Comparison of ENCODE assay signal across 11 cellular contexts in genomic region chr7:130372813-130373212, GRCh38. TPM values are rescaled to one million over a fixed set of nuclear protein-coding genes. Genes with fewer than 3 reads are reported as not detected.
A peak's percentile ranks its signal among the peaks of the same experiment; 100 is the strongest.
DNase-seq lines count a peak whose midpoint lies in the region; ATAC-seq and TF ChIP-seq lines count a peak whose summit lies in the region.
"Had no signal": no experiment of that assay in that cellular context is flagged by ENCODE, and none has a peak within 500 bp of the region (broad histone marks: within the 10 kb centered on the region; RNA-seq: fewer than 3 reads in every experiment).

No MANE protein-coding gene starts in this region.

- intact Hi-C loops in thyroid gland (cut with DNase I): no loop called here
- intact Hi-C loops in activated CD8-positive, alpha-beta T cell treated with anti-CD3 and anti-CD28 coated beads for 36 hours (cut with micrococcal nuclease): no loop called here

- POLR2A ChIA-PET in activated CD8-positive, alpha-beta T cell treated with anti-CD3 and anti-CD28 coated beads for 36 hours (lab: Charles Lee): interaction anchor here (0.6 kb wide), 1 partner anchor 119 kb away, joined by 3 read pairs; the partner anchor contains the start of gene MEST

- no peaks in the 10 kb centered on the region for H3K27me3 Mint-ChIP-seq in nephron progenitor cell (ENCODE audit: low read depth, poor library complexity)
- H3K27me3 Mint-ChIP-seq in activated CD8-positive, alpha-beta T cell treated with anti-CD3 and anti-CD28 coated beads for 36 hours: no peaks in the 10 kb centered on the region

- peaks cover 34% of the 10 kb centered on the region for H3K9me3 Mint-ChIP-seq in nephron progenitor cell
- peaks cover 8% of the 10 kb centered on the region for H3K9me3 Mint-ChIP-seq in activated CD8-positive, alpha-beta T cell treated with anti-CD3 and anti-CD28 coated beads for 36 hours

- H3K36me3 ChIP-seq in SJCRH30 (no peaks in the 10 kb centered on the region), thyroid gland (no peaks in the 10 kb centered on the region)

- peak overlapping the region; percentile 100 for H3K27ac Mint-ChIP-seq in nephron progenitor cell
- H3K27ac Mint-ChIP-seq in activated CD8-positive, alpha-beta T cell treated with anti-CD3 and anti-CD28 coated beads for 36 hours: no peak overlapping the region

- H3K27me3 ChIP-seq in SJCRH30 (no peaks in the 10 kb centered on the region), thyroid gland (no peaks in the 10 kb centered on the region)
- H3K27me3 ChIP-seq: dorsolateral prefrontal cortex had no signal

- H3K27ac ChIP-seq in SJCRH30 (peak overlapping the region; percentile 99), epithelial cell of prostate (peak overlapping the region; percentile 95), thyroid gland (peak overlapping the region; percentile 60 to 91 (median 87))

- peaks cover 28% of the 10 kb centered on the region for H3K36me3 Mint-ChIP-seq in nephron progenitor cell (ENCODE audit: low read depth)
- H3K36me3 Mint-ChIP-seq in activated CD8-positive, alpha-beta T cell treated with anti-CD3 and anti-CD28 coated beads for 36 hours (ENCODE audit: low read depth): no peaks in the 10 kb centered on the region

- TF ChIP-seq POLR2A in thyroid gland (IDR thresholded peaks at IDR 0.05): no peak

- peak overlapping the region; percentile 61 for H3K4me3 Mint-ChIP-seq in nephron progenitor cell
- H3K4me3 Mint-ChIP-seq in activated CD8-positive, alpha-beta T cell treated with anti-CD3 and anti-CD28 coated beads for 36 hours: no peak overlapping the region

- H3K4me1 ChIP-seq in SJCRH30 (peaks cover 45% of the 10 kb centered on the region), thyroid gland (peaks cover 14 to 26% of the 10 kb centered on the region in 2 donors)

- DNase-seq in SJCRH30 (peak; percentile 85 to 92), epithelial cell of prostate (ENCODE audit: low read depth, low spot score) (no peak), nephron progenitor cell (no peak), thyroid gland (no peak), LoVo (ENCODE audit: low spot score) (no peak), activated T-cell treated with anti-CD3 and anti-CD28 coated beads for 4 hours (no peak)
- DNase-seq in activated CD8-positive, alpha-beta T cell treated with anti-CD3 and anti-CD28 coated beads for 36 hours: no peak
- DNase-seq: activated gamma-delta T cell treated with Interleukin-2 at 50 U/mL for 16 hours, dorsolateral prefrontal cortex, NCI-H510A had no signal

- H3K4me3 ChIP-seq in SJCRH30 (0 out of 2 replicates have a peak overlapping the region, but pooled peaks have one; percentile 2), thyroid gland (replicated peaks in 1 of 3) (no peak overlapping the region)
- H3K4me3 ChIP-seq: dorsolateral prefrontal cortex had no signal

- CTCF ChIA-PET in activated CD8-positive, alpha-beta T cell treated with anti-CD3 and anti-CD28 coated beads for 36 hours (lab: Charles Lee): no interaction called here

- TF ChIP-seq CTCF in nephron progenitor cell (IDR thresholded peaks at IDR 0.05) (no peak), thyroid gland (IDR thresholded peaks at IDR 0.05) (no peak)
- TF ChIP-seq CTCF in activated CD8-positive, alpha-beta T cell treated with anti-CD3 and anti-CD28 coated beads for 36 hours (IDR thresholded peaks at IDR 0.05): no peak

- peaks cover 7% of the 10 kb centered on the region; the same call in 1 of the 2 replicates for H3K9me3 ChIP-seq in SJCRH30 (replicated peaks)
- H3K9me3 ChIP-seq in thyroid gland: no peaks in the 10 kb centered on the region

- WGBS in thyroid gland, 2 donors: 64 to 77% methylated on average over 5 of the region's 5 CpGs

- H3K4me1 Mint-ChIP-seq in nephron progenitor cell: peaks cover 71% of the 10 kb centered on the region
- peaks cover 11% of the 10 kb centered on the region for H3K4me1 Mint-ChIP-seq in activated CD8-positive, alpha-beta T cell treated with anti-CD3 and anti-CD28 coated beads for 36 hours (ENCODE audit: low read depth)

- ATAC-seq in activated CD8-positive, alpha-beta T cell treated with anti-CD3 and anti-CD28 coated beads for 36 hours: no peak

RNA-seq across cellular contexts. Expression of gene CPA1, which starts 7.5 kb away (rescaled TPM):
- 0.81 and 1.1 TPM in 2 replicates for total RNA-seq in SJCRH30 (2014; rRNA removed; shearing (Covaris generic))
- 1 to 10 TPM in 1 of 4 donors, not detected in 3; 1.3 TPM for total RNA-seq in thyroid gland
- not detected for total RNA-seq in activated CD8-positive, alpha-beta T cell treated with anti-CD3 and anti-CD28 coated beads for 36 hours
- total RNA-seq: M059J had no signal

RNA-seq across cellular contexts. Expression of gene CPA5, which starts 28.2 kb away (rescaled TPM):
- total RNA-seq in SJCRH30 (2014; rRNA removed; shearing (Covaris generic)): 2.6 and 3.3 TPM in 2 replicates
- total RNA-seq in thyroid gland: not detected
- total RNA-seq in activated CD8-positive, alpha-beta T cell treated with anti-CD3 and anti-CD28 coated beads for 36 hours: under 1 TPM; 0.25 to 0.88 TPM
- total RNA-seq: M059J had no signal

Comparison
In these comparisons a context has a peak if more than half of its experiments do, and no peak if none do; other contexts are left out.
1. DNase-seq: peak in SJCRH30 (2 of 2); none in epithelial cell of prostate (single experiment), nephron progenitor cell (single experiment), thyroid gland (0 of 2), LoVo (single experiment), activated CD8-positive, alpha-beta T cell treated with anti-CD3 and anti-CD28 coated beads for 36 hours (single experiment) and activated T-cell treated with anti-CD3 and anti-CD28 coated beads for 4 hours (single experiment).
2. Peak in every context shown above with its lines, with median percentiles within 50 percentile points of each other: H3K27ac ChIP-seq.